ENCODE assay signal across 19 cellular contexts in genomic region chr16:66289986-66290385, GRCh38.
"Had no signal": no experiment of that assay in that cellular context is flagged by ENCODE, and none has a peak within 500 bp of the region (broad histone marks: within the 10 kb centered on the region; RNA-seq: fewer than 3 reads in every experiment).

No MANE protein-coding gene starts in this region.

- H3K4me3 ChIP-seq: colonic mucosa, lung, suprapubic skin, thyroid gland, upper lobe of left lung had no signal

- H3K36me3 Mint-ChIP-seq: naive B cell; stimulated activated effector memory CD8-positive, alpha-beta T cell treated with anti-CD3 and anti-CD28 coated beads, Interleukin-12 subunit alpha, Interleukin-12 subunit beta, amount 100 ng/mL, for 72 hours had no signal

- H3K9me3 Mint-ChIP-seq: naive B cell; stimulated activated effector memory CD8-positive, alpha-beta T cell treated with anti-CD3 and anti-CD28 coated beads, Interleukin-12 subunit alpha, Interleukin-12 subunit beta, amount 100 ng/mL, for 72 hours had no signal

- H3K36me3 ChIP-seq: colonic mucosa, suprapubic skin, thyroid gland, upper lobe of left lung had no signal

- ATAC-seq: esophagus mucosa; left cardiac atrium; left ventricle myocardium superior; right cardiac atrium; stimulated activated naive CD8-positive, alpha-beta T cell treated with anti-CD3 and anti-CD28 coated beads, Interleukin-15, Interleukin-2, amounts not matched to agents 100 U/mL and 50 U/mL, for 24 hours had no signal

- H3K27me3 ChIP-seq: colonic mucosa, thyroid gland, upper lobe of left lung had no signal

- FAIRE-seq: endometrium, frontal cortex, keratinocyte had no signal

- H3K4me1 ChIP-seq: colonic mucosa, suprapubic skin, thyroid gland, upper lobe of left lung had no signal

- H3K4me1 Mint-ChIP-seq: naive B cell; stimulated activated effector memory CD8-positive, alpha-beta T cell treated with anti-CD3 and anti-CD28 coated beads, Interleukin-12 subunit alpha, Interleukin-12 subunit beta, amount 100 ng/mL, for 72 hours had no signal

- H3K9me3 ChIP-seq: colonic mucosa, suprapubic skin, thyroid gland, upper lobe of left lung had no signal

- H3K4me3 Mint-ChIP-seq: naive B cell; nephron progenitor cell; stimulated activated effector memory CD8-positive, alpha-beta T cell treated with anti-CD3 and anti-CD28 coated beads, Interleukin-12 subunit alpha, Interleukin-12 subunit beta, amount 100 ng/mL, for 72 hours had no signal

- H3K27ac Mint-ChIP-seq: naive B cell; nephron progenitor cell; stimulated activated effector memory CD8-positive, alpha-beta T cell treated with anti-CD3 and anti-CD28 coated beads, Interleukin-12 subunit alpha, Interleukin-12 subunit beta, amount 100 ng/mL, for 72 hours had no signal

- H3K27ac ChIP-seq: colonic mucosa, suprapubic skin, thyroid gland, upper lobe of left lung had no signal

- DNase-seq: colonic mucosa; effector CD8-positive, alpha-beta T cell; left cardiac atrium; left ventricle myocardium superior; mesenchymal stem cell; naive B cell; nephron progenitor cell; right cardiac atrium; stimulated activated CD4-positive, alpha-beta T cell treated with anti-CD3 and anti-CD28 coated beads, Interleukin-4, amount 100 ng/mL, for 1 hour; stimulated activated naive CD8-positive, alpha-beta T cell treated with anti-CD3 and anti-CD28 coated beads, Interleukin-15, Interleukin-2, amounts not matched to agents 100 U/mL and 50 U/mL, for 24 hours; thyroid gland had no signal
